ENCODE assay signal across 17 cellular contexts in genomic region chr21:37780991-37781983, GRCh38.
"Had no signal": no experiment of that assay in that cellular context is flagged by ENCODE, and none has a peak within 500 bp of the region (broad histone marks: within the 10 kb centered on the region; RNA-seq: fewer than 3 reads in every experiment).

No MANE protein-coding gene starts in this region.

- H3K36me3 ChIP-seq: brain microvascular endothelial cell, left ventricle myocardium inferior, right atrium auricular region, suprapubic skin had no signal

- H3K4me3 ChIP-seq: left ventricle myocardium inferior, right atrium auricular region, suprapubic skin had no signal

- H3K27ac ChIP-seq: brain microvascular endothelial cell, left ventricle myocardium inferior, right atrium auricular region, suprapubic skin had no signal

- H3K27me3 ChIP-seq: brain microvascular endothelial cell, right atrium auricular region had no signal

- DNase-seq: activated CD4-positive, alpha-beta T cell treated with anti-CD3 and anti-CD28 coated beads for 1 hour; activated CD4-positive, alpha-beta T cell treated with anti-CD3 and anti-CD28 coated beads, Interleukin-2, amount 50 U/mL, for 48 hours; activated naive CD4-positive, alpha-beta T cell treated with Interleukin-2 at 50 U/mL for 16 hours; anterior cingulate cortex; brain microvascular endothelial cell; cerebellar nuclear complex; effector CD8-positive, alpha-beta T cell; hypothalamus; left ventricle myocardium inferior; nucleus accumbens; stimulated activated naive CD8-positive, alpha-beta T cell treated with anti-CD3 and anti-CD28 coated beads, Interleukin-15, Interleukin-2, amounts not matched to agents 100 U/mL and 50 U/mL, for 24 hours; T-cell; T1000 had no signal

- ATAC-seq: activated T-helper 17 cell treated with anti-CD3 and anti-CD28 coated beads, Interleukin-2, amount 50 U/mL, for 72 hours; natural killer cell treated with Interleukin-12 subunit alpha and Interleukin-12 subunit beta and Interleukin-15 and Interleukin-18, amount 100 ng/mL, for 72 hours; stimulated activated naive CD8-positive, alpha-beta T cell treated with anti-CD3 and anti-CD28 coated beads, Interleukin-15, Interleukin-2, amounts not matched to agents 100 U/mL and 50 U/mL, for 24 hours; T-cell had no signal

- H3K4me1 ChIP-seq: left ventricle myocardium inferior, right atrium auricular region, suprapubic skin had no signal
